1 cellular context compared by ENCODE assay signal in genomic region chr5:176664479-176664878, GRCh38.
TF ChIP-seq lines count a peak whose summit lies in the region.

No MANE protein-coding gene starts in this region.

TF ChIP-seq in WTC11, 78 proteins besides CTCF, POLR2A, EP300 and RAD21 (continued from another document):
- peak; percentile 57; the same call in 1 of the 2 replicates for TF ChIP-seq PRDM15 (CRISPR knock-in tag; IDR thresholded peaks at IDR 0.05)
- TF ChIP-seq ATF1 (CRISPR knock-in tag; IDR thresholded peaks at IDR 0.05), result no peak
- TF ChIP-seq, protein P1, sequence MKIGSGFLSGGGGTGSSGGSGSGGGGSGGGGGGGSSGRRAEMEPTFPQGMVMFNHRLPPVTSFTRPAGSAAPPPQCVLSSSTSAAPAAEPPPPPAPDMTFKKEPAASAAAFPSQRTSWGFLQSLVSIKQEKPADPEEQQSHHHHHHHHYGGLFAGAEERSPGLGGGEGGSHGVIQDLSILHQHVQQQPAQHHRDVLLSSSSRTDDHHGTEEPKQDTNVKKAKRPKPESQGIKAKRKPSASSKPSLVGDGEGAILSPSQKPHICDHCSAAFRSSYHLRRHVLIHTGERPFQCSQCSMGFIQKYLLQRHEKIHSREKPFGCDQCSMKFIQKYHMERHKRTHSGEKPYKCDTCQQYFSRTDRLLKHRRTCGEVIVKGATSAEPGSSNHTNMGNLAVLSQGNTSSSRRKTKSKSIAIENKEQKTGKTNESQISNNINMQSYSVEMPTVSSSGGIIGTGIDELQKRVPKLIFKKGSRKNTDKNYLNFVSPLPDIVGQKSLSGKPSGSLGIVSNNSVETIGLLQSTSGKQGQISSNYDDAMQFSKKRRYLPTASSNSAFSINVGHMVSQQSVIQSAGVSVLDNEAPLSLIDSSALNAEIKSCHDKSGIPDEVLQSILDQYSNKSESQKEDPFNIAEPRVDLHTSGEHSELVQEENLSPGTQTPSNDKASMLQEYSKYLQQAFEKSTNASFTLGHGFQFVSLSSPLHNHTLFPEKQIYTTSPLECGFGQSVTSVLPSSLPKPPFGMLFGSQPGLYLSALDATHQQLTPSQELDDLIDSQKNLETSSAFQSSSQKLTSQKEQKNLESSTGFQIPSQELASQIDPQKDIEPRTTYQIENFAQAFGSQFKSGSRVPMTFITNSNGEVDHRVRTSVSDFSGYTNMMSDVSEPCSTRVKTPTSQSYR (CRISPR knock-in tag; IDR thresholded peaks at IDR 0.05), result no peak
